ENCODE assay signal across 20 cellular contexts in genomic region chr4:173273956-173274355, GRCh38.
DNase-seq lines count a peak whose midpoint lies in the region; ATAC-seq and TF ChIP-seq lines count a peak whose summit lies in the region.
"Had no signal": no experiment of that assay in that cellular context is flagged by ENCODE, and none has a peak within 500 bp of the region (broad histone marks: within the 10 kb centered on the region; RNA-seq: fewer than 3 reads in every experiment).

No MANE protein-coding gene starts in this region.

- H4K20me1 ChIP-seq in IMR-90 (ENCODE audit: insufficient read depth, low read length) = no peaks in the 10 kb centered on the region

- peaks cover 39% of the 10 kb centered on the region for H3K36me3 Mint-ChIP-seq in brain
- H3K36me3 Mint-ChIP-seq in progenitor cell of endocrine pancreas (ENCODE audit: insufficient read depth) = peaks cover 11% of the 10 kb centered on the region

- in situ Hi-C loops in IMR-90 (cut with MboI; ENCODE audit: low sequenced_read_pairs) = no loop called here

- no peak overlapping the region for H3K18ac ChIP-seq in IMR-90 (ENCODE audit: low read depth, low read length)

- TF ChIP-seq CTCF in IMR-90 (conservative IDR thresholded peaks at IDR 0.05; ENCODE audit: low read depth, low read length) (no peak), brain (conservative IDR thresholded peaks at IDR 0.05) (no peak), fibroblast of the aortic adventitia (IDR thresholded peaks at IDR 0.05; ENCODE audit: insufficient read depth, low read length) (no peak), progenitor cell of endocrine pancreas (IDR thresholded peaks at IDR 0.05; ENCODE audit: unreplicated experiment) (no peak), psoas muscle (IDR thresholded peaks at IDR 0.05) (no peak), stomach (IDR thresholded peaks at IDR 0.05) (no peak)

- no peak for TF ChIP-seq EP300 in stomach (IDR thresholded peaks at IDR 0.05)

- peak overlapping the region in 3 of 5 experiments; percentile 25 to 49 (median 33) for H3K27ac Mint-ChIP-seq in brain
- peak overlapping the region; percentile 13 for H3K27ac Mint-ChIP-seq in progenitor cell of endocrine pancreas
- H3K27ac Mint-ChIP-seq: CD4-positive, CD25-positive, alpha-beta regulatory T cell; GM23338 had no signal

- TF ChIP-seq POLR2A in IMR-90 (IDR thresholded peaks at IDR 0.05; ENCODE audit: low read depth, low read length) = no peak
- TF ChIP-seq POLR2A in stomach (IDR thresholded peaks at IDR 0.05) = no peak

- H3K27me3 Mint-ChIP-seq in brain (no peaks in the 10 kb centered on the region), progenitor cell of endocrine pancreas (no peaks in the 10 kb centered on the region)
- H3K27me3 Mint-ChIP-seq: CD4-positive, CD25-positive, alpha-beta regulatory T cell had no signal

- intact Hi-C loops in IMR-90 (cut with micrococcal nuclease) (no loop called here), psoas muscle (cut with DNase I) (no loop called here), stomach (cut with DNase I; ENCODE audit: low total_unique reads) (no loop called here)

- POLR2A ChIA-PET in IMR-90 (lab: Charles Lee; ENCODE audit: unreplicated experiment) = no interaction called here

- H2AK9ac ChIP-seq in IMR-90 (replicated peaks; ENCODE audit: low read depth, low read length, poor library complexity) = no peak overlapping the region

- no peak overlapping the region; the same call in 2 of the 3 replicates for H2BK15ac ChIP-seq in IMR-90 (ENCODE audit: low read depth, low read length)

- peaks cover 2% of the 10 kb centered on the region for H3K4me1 ChIP-seq in IMR-90 (ENCODE audit: control insufficient read depth, insufficient read depth, low read length)
- H3K4me1 ChIP-seq in psoas muscle = no peaks in the 10 kb centered on the region
- H3K4me1 ChIP-seq in stomach = peaks cover 9 to 38% (median 22%) of the 10 kb centered on the region in 4 donors
- H3K4me1 ChIP-seq: A549, SJSA1 had no signal

- H3K27ac ChIP-seq in IMR-90 (ENCODE audit: insufficient read depth, low read length) (peak overlapping the region; percentile 74; the same call in 1 of the 2 replicates), psoas muscle (no peak overlapping the region), stomach (no peak overlapping the region)
- H3K27ac ChIP-seq: A549, KMS-11, SJSA1 had no signal

- H3K14ac ChIP-seq in IMR-90 (replicated peaks; ENCODE audit: low read depth, low read length) = no peak overlapping the region

- no peak overlapping the region for H3K4me2 ChIP-seq in IMR-90 (ENCODE audit: low read depth, low read length)
- H3K4me2 ChIP-seq: A549, GM23338, KMS-11 had no signal

- H3K9me3 Mint-ChIP-seq in brain = peaks cover 0 to 11% (median 5%) of the 10 kb centered on the region in 5 experiments
- H3K9me3 Mint-ChIP-seq in progenitor cell of endocrine pancreas (ENCODE audit: low read depth) = peaks cover 3% of the 10 kb centered on the region

- no peak overlapping the region for H2AK5ac ChIP-seq in IMR-90 (ENCODE audit: low read depth, low read length)

- no TSS peak for BruUV-seq in IMR-90 (replicated peaks; lab: Mats Ljungman, UMichigan)

- H3K23ac ChIP-seq in IMR-90 (ENCODE audit: low read depth, low read length) = no peak overlapping the region

- no peak overlapping the region for H2BK120ac ChIP-seq in IMR-90 (ENCODE audit: low read depth, low read length)

- ATAC-seq in IMR-90 (ENCODE audit: low read depth) = no peak
- ATAC-seq in psoas muscle = no peak
- ATAC-seq: A549, GM23338, Right ventricle myocardium inferior had no signal

- H3K9ac ChIP-seq in IMR-90 (ENCODE audit: low read depth, low read length) = no peak overlapping the region
- H3K9ac ChIP-seq: KMS-11 had no signal

- H3K36me3 ChIP-seq in IMR-90 (ENCODE audit: control insufficient read depth, insufficient read depth, low read length) (no peaks in the 10 kb centered on the region), psoas muscle (ENCODE audit: insufficient read depth in 1 of 2, low read depth in 1 of 2) (no peaks in the 10 kb centered on the region), stomach (peaks cover 0 to 8% (median 2%) of the 10 kb centered on the region in 4 donors)
- H3K36me3 ChIP-seq: SJSA1 had no signal

- DNase-seq in IMR-90 (peak; percentile 67), fibroblast of the aortic adventitia (ENCODE audit: low read depth) (peak; percentile 21), progenitor cell of endocrine pancreas (ENCODE audit: low spot score, unreplicated experiment) (no peak), psoas muscle (no peak), stomach (no peak)
- DNase-seq in activated naive CD4-positive, alpha-beta T cell treated with Interleukin-2 at 50 U/mL for 16 hours = no peak
- DNase-seq: CD4-positive, CD25-positive, alpha-beta regulatory T cell; DMS79; HCEC 1CT; MV-4-11; NCI-H1105 treated with DMSO at 0.1 percent for 48 hours; NCI-H2081; NCI-H526; OCI-M1 had no signal

- H3K56ac ChIP-seq in IMR-90 (ENCODE audit: extremely low read depth, insufficient read depth, low read length) = no peak overlapping the region

- H4K5ac ChIP-seq in IMR-90 (ENCODE audit: low read depth, low read length) = no peak overlapping the region

- CTCF ChIA-PET in IMR-90 (lab: Yijun Ruan, JAX) = interaction anchor here (1.1 kb wide), 1 partner anchor 260 kb away, joined by 3 read pairs; no protein-coding TSS in a partner anchor

- TF ChIP-seq RAD21 in IMR-90 (IDR thresholded peaks at IDR 0.05; ENCODE audit: low read length) = no peak

- H3K79me1 ChIP-seq in IMR-90 (ENCODE audit: low read depth in 1 of 2, low read length in 2 of 2) = no peaks in the 10 kb centered on the region

- no peak overlapping the region for H2BK5ac ChIP-seq in IMR-90 (ENCODE audit: low read depth, low read length, poor library complexity, severe bottlenecking)

- H3K9me3 ChIP-seq in IMR-90 (ENCODE audit: control insufficient read depth, insufficient read depth, low read length) (peaks cover 2% of the 10 kb centered on the region; the same call in 1 of the 2 replicates), psoas muscle (no peaks in the 10 kb centered on the region), stomach (peaks cover 0 to 3% (median 0%) of the 10 kb centered on the region in 4 donors)
- H3K9me3 ChIP-seq: A549, SJSA1 had no signal

- no peak overlapping the region for H2AFZ ChIP-seq in IMR-90 (replicated peaks; ENCODE audit: low read length, poor library complexity)
- H2AFZ ChIP-seq: GM23338 had no signal

- no peak overlapping the region for H3K4ac ChIP-seq in IMR-90 (ENCODE audit: low read depth, low read length)

- H3K9me1 ChIP-seq in IMR-90 (ENCODE audit: insufficient read depth, low read length) = no peaks in the 10 kb centered on the region; the same call in 1 of the 2 replicates

- H3K4me1 Mint-ChIP-seq in brain = peaks cover 40% of the 10 kb centered on the region
- H3K4me1 Mint-ChIP-seq in progenitor cell of endocrine pancreas (ENCODE audit: low read depth) = peaks cover 11% of the 10 kb centered on the region

- dilution Hi-C loops in IMR-90 (cut with HindIII; ENCODE audit: low sequenced_read_pairs, unreplicated experiment) = loop anchor here (25.0 kb wide), 1 partner anchor 262 kb away; no protein-coding TSS in a partner anchor

- H3K4me3 Mint-ChIP-seq in brain (no peak overlapping the region), progenitor cell of endocrine pancreas (ENCODE audit: low read depth) (no peak overlapping the region)
- H3K4me3 Mint-ChIP-seq: CD4-positive, CD25-positive, alpha-beta regulatory T cell; GM23338 had no signal

- H4K8ac ChIP-seq in IMR-90 (ENCODE audit: low read depth in 2 of 2, low read length in 2 of 2) = no peak overlapping the region

- H2BK20ac ChIP-seq in IMR-90 (ENCODE audit: low read depth, low read length) = no peak overlapping the region

- H3K27me3 ChIP-seq in IMR-90 (ENCODE audit: control insufficient read depth, insufficient read depth, low read length) = no peaks in the 10 kb centered on the region
- H3K27me3 ChIP-seq in psoas muscle (ENCODE audit: insufficient read depth in 3 of 3, low read length in 2 of 3) = no peaks in the 10 kb centered on the region
- no peaks in the 10 kb centered on the region for H3K27me3 ChIP-seq in stomach
- H3K27me3 ChIP-seq: SJSA1 had no signal

- no peak overlapping the region for H3K4me3 ChIP-seq in IMR-90 (ENCODE audit: insufficient read depth, low read depth, low read length)
- no peak overlapping the region for H3K4me3 ChIP-seq in fibroblast of the aortic adventitia (ENCODE audit: low read depth, low read length)
- no peak overlapping the region for H3K4me3 ChIP-seq in psoas muscle
- H3K4me3 ChIP-seq in stomach = no peak overlapping the region
- H3K4me3 ChIP-seq: A549, GM23338, SJSA1 had no signal

- H4K91ac ChIP-seq in IMR-90 (ENCODE audit: insufficient read depth, low read depth, low read length) = no peak overlapping the region

TF ChIP-seq in IMR-90, 13 proteins besides CTCF, POLR2A, EP300 and RAD21 (continues in another document):
- TF ChIP-seq MAFK (IDR thresholded peaks at IDR 0.05; ENCODE audit: low read depth, low read length) = no peak
- no peak for TF ChIP-seq RFX5 (IDR thresholded peaks at IDR 0.05; ENCODE audit: low read depth, low read length)
- no peak for TF ChIP-seq NFE2L2 (IDR thresholded peaks at IDR 0.05; ENCODE audit: low read depth, low read length)
- TF ChIP-seq CHD1 (IDR thresholded peaks at IDR 0.05; ENCODE audit: low read depth, low read length) = no peak
- TF ChIP-seq BHLHE40 (IDR thresholded peaks at IDR 0.05; ENCODE audit: low read depth, low read length) = no peak
- no peak for TF ChIP-seq SMC3 (IDR thresholded peaks at IDR 0.05; ENCODE audit: low read depth, low read length)
- no peak for TF ChIP-seq ELK1 (IDR thresholded peaks at IDR 0.05; ENCODE audit: borderline replicate concordance, low read depth, low read length)
- TF ChIP-seq CEBPB (IDR thresholded peaks at IDR 0.05; ENCODE audit: low read depth, low read length) = no peak
- no peak for TF ChIP-seq MXI1 (IDR thresholded peaks at IDR 0.05; ENCODE audit: borderline replicate concordance, low read depth, low read length)
- no peak for TF ChIP-seq MAZ (IDR thresholded peaks at IDR 0.05; ENCODE audit: borderline replicate concordance, low read depth, low read length)
- no peak for TF ChIP-seq RCOR1 (IDR thresholded peaks at IDR 0.05; ENCODE audit: insufficient replicate concordance, low read length)

Comparison
In these comparisons a context has a peak if more than half of its experiments do, and no peak if none do; other contexts are left out.
1. DNase-seq: peak in IMR-90 (single experiment) and fibroblast of the aortic adventitia (single experiment); none in progenitor cell of endocrine pancreas (single experiment), psoas muscle (0 of 2), activated naive CD4-positive, alpha-beta T cell treated with Interleukin-2 at 50 U/mL for 16 hours (single experiment) and stomach (single experiment).